In the genomic region with DNA sequence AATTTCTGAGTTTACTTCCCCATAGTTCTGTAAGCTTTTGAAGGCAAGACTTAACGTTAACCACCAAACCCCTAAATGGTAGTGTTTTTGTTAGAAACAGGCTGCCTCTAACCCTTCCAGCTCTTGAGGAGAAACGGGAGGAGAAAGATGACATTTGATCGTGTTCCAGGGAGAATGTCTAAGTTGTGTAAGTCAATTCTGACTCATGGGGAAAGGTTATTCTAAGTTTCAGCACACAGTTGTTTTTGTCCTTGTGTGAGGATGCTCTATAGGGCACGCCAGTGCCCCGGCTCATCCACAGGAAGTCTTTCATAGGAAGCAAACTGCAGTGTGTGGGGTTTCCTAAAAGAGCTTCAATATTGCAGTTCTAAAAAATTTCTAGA, we compare ENCODE assay signal across 15 cellular contexts.
DNase-seq lines count a peak whose midpoint lies in the region; ATAC-seq and TF ChIP-seq lines count a peak whose summit lies in the region.
"Had no signal": no experiment of that assay in that cellular context is flagged by ENCODE, and none has a peak within 500 bp of the region (broad histone marks: within the 10 kb centered on the region; RNA-seq: fewer than 3 reads in every experiment).

No MANE protein-coding gene starts in this region.

- TF ChIP-seq CTCF in AG09319 (IDR thresholded peaks at IDR 0.05; ENCODE audit: low read depth, low read length): no peak
- TF ChIP-seq CTCF in epithelial cell of esophagus (IDR thresholded peaks at IDR 0.05; ENCODE audit: insufficient read depth, low read depth, low read length, missing control alignments): no peak
- TF ChIP-seq CTCF in nephron (IDR thresholded peaks at IDR 0.05; ENCODE audit: unreplicated experiment in 3 of 3): no peak
- TF ChIP-seq CTCF in natural killer cell (IDR thresholded peaks at IDR 0.05): no peak

- H3K9me3 Mint-ChIP-seq in nephron (peaks cover 33% of the 10 kb centered on the region), natural killer cell (peaks cover 9 to 13% of the 10 kb centered on the region in 2 donors)
- H3K9me3 Mint-ChIP-seq in stimulated activated effector memory CD8-positive, alpha-beta T cell treated with anti-CD3 and anti-CD28 coated beads, Interleukin-12 subunit alpha, Interleukin-12 subunit beta, amount 100 ng/mL, for 72 hours: peaks cover 10% of the 10 kb centered on the region

- ATAC-seq in stimulated activated effector memory CD8-positive, alpha-beta T cell treated with anti-CD3 and anti-CD28 coated beads, Interleukin-12 subunit alpha, Interleukin-12 subunit beta, amount 100 ng/mL, for 72 hours: no peak
- ATAC-seq in natural killer cell: no peak
- no peak for ATAC-seq in HG03520 (IDR thresholded peaks at IDR 0.05; ENCODE audit: unreplicated experiment)
- ATAC-seq: T-helper 17 cell had no signal

- H3K27ac Mint-ChIP-seq in nephron (peak overlapping the region in 2 of 3 experiments; percentile 78 to 99), natural killer cell (no peak overlapping the region)
- H3K27ac Mint-ChIP-seq in stimulated activated effector memory CD8-positive, alpha-beta T cell treated with anti-CD3 and anti-CD28 coated beads, Interleukin-12 subunit alpha, Interleukin-12 subunit beta, amount 100 ng/mL, for 72 hours: no peak overlapping the region
- H3K27ac Mint-ChIP-seq: activated CD4-positive, alpha-beta memory T cell treated with anti-CD3 and anti-CD28 coated beads, Interleukin-2, amount 10 ng/mL, durations not matched to agents 7 days and 5 days; activated naive CD4-positive, alpha-beta T cell treated with anti-CD3 and anti-CD28 coated beads, Interleukin-2, amount 10 ng/mL, durations not matched to agents 7 days and 5 days; T-helper 17 cell had no signal

- peak; percentile 44 for DNase-seq in AG09319 (ENCODE audit: extremely low read depth, low read depth)
- DNase-seq in NCI-H460 (ENCODE audit: extremely low read depth, low read depth): peak; percentile 63
- DNase-seq in epithelial cell of esophagus (ENCODE audit: low read depth): peak; percentile 74
- DNase-seq in UCSD-AML1 (lab: John Stamatoyannopoulos, UW; ENCODE audit: unreplicated experiment): no peak
- no peak for DNase-seq in stimulated activated effector memory CD8-positive, alpha-beta T cell treated with anti-CD3 and anti-CD28 coated beads, Interleukin-12 subunit alpha, Interleukin-12 subunit beta, amount 100 ng/mL, for 72 hours (ENCODE audit: low spot score in 2 of 2)
- DNase-seq in natural killer cell: no peak
- DNase-seq: activated CD4-positive, alpha-beta memory T cell treated with anti-CD3 and anti-CD28 coated beads, Interleukin-2, amount 10 ng/mL, durations not matched to agents 7 days and 5 days; activated naive CD4-positive, alpha-beta T cell treated with anti-CD3 and anti-CD28 coated beads, Interleukin-2, amount 10 ng/mL, durations not matched to agents 7 days and 5 days; cortex of kidney; Kasumi-1; NCI-H2107; T-helper 17 cell had no signal

- no peaks in the 10 kb centered on the region for H3K27me3 Mint-ChIP-seq in nephron (ENCODE audit: low read depth)
- no peaks in the 10 kb centered on the region for H3K27me3 Mint-ChIP-seq in natural killer cell (ENCODE audit: low read depth in 2 of 2)
- H3K27me3 Mint-ChIP-seq: activated CD4-positive, alpha-beta memory T cell treated with anti-CD3 and anti-CD28 coated beads, Interleukin-2, amount 10 ng/mL, durations not matched to agents 7 days and 5 days; activated naive CD4-positive, alpha-beta T cell treated with anti-CD3 and anti-CD28 coated beads, Interleukin-2, amount 10 ng/mL, durations not matched to agents 7 days and 5 days; T-helper 17 cell had no signal

- H3K4me3 Mint-ChIP-seq in nephron (no peak overlapping the region), natural killer cell (no peak overlapping the region)
- no peak overlapping the region for H3K4me3 Mint-ChIP-seq in stimulated activated effector memory CD8-positive, alpha-beta T cell treated with anti-CD3 and anti-CD28 coated beads, Interleukin-12 subunit alpha, Interleukin-12 subunit beta, amount 100 ng/mL, for 72 hours
- H3K4me3 Mint-ChIP-seq: activated CD4-positive, alpha-beta memory T cell treated with anti-CD3 and anti-CD28 coated beads, Interleukin-2, amount 10 ng/mL, durations not matched to agents 7 days and 5 days; activated naive CD4-positive, alpha-beta T cell treated with anti-CD3 and anti-CD28 coated beads, Interleukin-2, amount 10 ng/mL, durations not matched to agents 7 days and 5 days; T-helper 17 cell had no signal

- intact Hi-C loops in natural killer cell (cut with micrococcal nuclease): no loop called here

- H3K4me3 ChIP-seq in epithelial cell of esophagus (ENCODE audit: low read length): no peak overlapping the region
- H3K4me3 ChIP-seq: BLaER1 had no signal

- H3K36me3 Mint-ChIP-seq in nephron (ENCODE audit: low read depth) (peaks cover 3% of the 10 kb centered on the region), natural killer cell (no peaks in the 10 kb centered on the region)
- H3K36me3 Mint-ChIP-seq in stimulated activated effector memory CD8-positive, alpha-beta T cell treated with anti-CD3 and anti-CD28 coated beads, Interleukin-12 subunit alpha, Interleukin-12 subunit beta, amount 100 ng/mL, for 72 hours: no peaks in the 10 kb centered on the region
- H3K36me3 Mint-ChIP-seq: activated naive CD4-positive, alpha-beta T cell treated with anti-CD3 and anti-CD28 coated beads, Interleukin-2, amount 10 ng/mL, durations not matched to agents 7 days and 5 days had no signal

- peaks cover 28% of the 10 kb centered on the region for H3K4me1 Mint-ChIP-seq in nephron
- no peaks in the 10 kb centered on the region for H3K4me1 Mint-ChIP-seq in stimulated activated effector memory CD8-positive, alpha-beta T cell treated with anti-CD3 and anti-CD28 coated beads, Interleukin-12 subunit alpha, Interleukin-12 subunit beta, amount 100 ng/mL, for 72 hours
- H3K4me1 Mint-ChIP-seq in natural killer cell: no peaks in the 10 kb centered on the region
- H3K4me1 Mint-ChIP-seq: activated CD4-positive, alpha-beta memory T cell treated with anti-CD3 and anti-CD28 coated beads, Interleukin-2, amount 10 ng/mL, durations not matched to agents 7 days and 5 days; activated naive CD4-positive, alpha-beta T cell treated with anti-CD3 and anti-CD28 coated beads, Interleukin-2, amount 10 ng/mL, durations not matched to agents 7 days and 5 days; T-helper 17 cell had no signal

Comparison
In these comparisons a context has a peak if more than half of its experiments do, and no peak if none do; other contexts are left out.
1. DNase-seq: peak in AG09319 (single experiment), NCI-H460 (single experiment) and epithelial cell of esophagus (single experiment); none in UCSD-AML1 (single experiment), stimulated activated effector memory CD8-positive, alpha-beta T cell treated with anti-CD3 and anti-CD28 coated beads, Interleukin-12 subunit alpha, Interleukin-12 subunit beta, amount 100 ng/mL, for 72 hours (0 of 2) and natural killer cell (single experiment).
2. H3K27ac Mint-ChIP-seq: peak in nephron (2 of 3); none in stimulated activated effector memory CD8-positive, alpha-beta T cell treated with anti-CD3 and anti-CD28 coated beads, Interleukin-12 subunit alpha, Interleukin-12 subunit beta, amount 100 ng/mL, for 72 hours (single experiment) and natural killer cell (0 of 2).